ENCODE assay signal across 22 cellular contexts in genomic region chr10:28913850-28914249, GRCh38.
DNase-seq lines count a peak whose midpoint lies in the region; ATAC-seq, FAIRE-seq and TF ChIP-seq lines count a peak whose summit lies in the region.
"Had no signal": no experiment of that assay in that cellular context is flagged by ENCODE, and none has a peak within 500 bp of the region (broad histone marks: within the 10 kb centered on the region; RNA-seq: fewer than 3 reads in every experiment).

No MANE protein-coding gene starts in this region.

- no peaks in the 10 kb centered on the region for H3K27me3 ChIP-seq in PC-3 (ENCODE audit: low read length)
- H3K27me3 ChIP-seq in smooth muscle cell (ENCODE audit: low read depth), result no peaks in the 10 kb centered on the region
- H3K27me3 ChIP-seq: cardiac muscle cell, heart right ventricle, ovary, thyroid gland had no signal

- H3F3A ChIP-seq in PC-3 (ENCODE audit: low read length, unreplicated experiment), result no peaks in the 10 kb centered on the region
- peaks cover 10% of the 10 kb centered on the region for H3F3A ChIP-seq in smooth muscle cell (ENCODE audit: low read depth)

- 65% methylated on average over 5 of the region's 5 CpGs for WGBS in smooth muscle cell (ENCODE audit: low lambda C conversion rate)

- H3K9ac ChIP-seq in PC-3 (ENCODE audit: low read length) (no peak overlapping the region), smooth muscle cell (ENCODE audit: low read depth) (no peak overlapping the region)

- H4K20me1 ChIP-seq in PC-3 (ENCODE audit: low read length) (no peaks in the 10 kb centered on the region), smooth muscle cell (ENCODE audit: low read depth) (no peaks in the 10 kb centered on the region)

- H3K9me3 Mint-ChIP-seq in WTC11, result no peaks in the 10 kb centered on the region
- H3K9me3 Mint-ChIP-seq: activated CD4-positive, alpha-beta T cell treated with anti-CD3 and anti-CD28 coated beads, Interleukin-2, amount 10 ng/mL, durations not matched to agents 7 days and 5 days; dendritic cell treated with granulocyte-macrophage colony-stimulating factor and Interleukin-4, amounts not matched to agents 40 ng/mL and 50 ng/mL, for 4 days had no signal

- H3K9me3 ChIP-seq in PC-3 (ENCODE audit: low read length), result no peaks in the 10 kb centered on the region
- no peaks in the 10 kb centered on the region for H3K9me3 ChIP-seq in smooth muscle cell (replicated peaks; ENCODE audit: low read depth)
- H3K9me3 ChIP-seq in T-helper 17 cell (ENCODE audit: control insufficient read depth, low read length, poor library complexity, severe bottlenecking), result no peaks in the 10 kb centered on the region
- H3K9me3 ChIP-seq: heart right ventricle, ovary, thyroid gland had no signal

- CTCF ChIA-PET in PC-3 (lab: Charles Lee), result no interaction called here
- CTCF ChIA-PET in WTC11 (lab: Charles Lee), result no interaction called here

- H3K27ac ChIP-seq in PC-3 (ENCODE audit: low read length), result no peak overlapping the region
- peak overlapping the region; percentile 49 for H3K27ac ChIP-seq in smooth muscle cell (ENCODE audit: low read depth)
- H3K27ac ChIP-seq: cardiac muscle cell, heart right ventricle, ovary, thyroid gland had no signal

- no peak for ATAC-seq in PC-3
- ATAC-seq in T-helper 17 cell, result no peak
- no peak for ATAC-seq in WTC11
- ATAC-seq: heart right ventricle had no signal

- TF ChIP-seq CTCF in PC-3 (conservative IDR thresholded peaks at IDR 0.05; ENCODE audit: low read depth, low read length) (no peak), smooth muscle cell (IDR thresholded peaks at IDR 0.05; ENCODE audit: borderline replicate concordance, insufficient read depth, poor library complexity, severe bottlenecking) (no peak), WTC11 (IDR thresholded peaks at IDR 0.05) (no peak)

- intact Hi-C loops in PC-3 (cut with micrococcal nuclease), result no loop called here

- no TSS peak for BruUV-seq in PC-3 (replicated peaks; lab: Mats Ljungman, UMichigan)

- H3K4me3 Mint-ChIP-seq in T-helper 17 cell (no peak overlapping the region), WTC11 (no peak overlapping the region)
- H3K4me3 Mint-ChIP-seq: activated CD4-positive, alpha-beta T cell treated with anti-CD3 and anti-CD28 coated beads, Interleukin-2, amount 10 ng/mL, durations not matched to agents 7 days and 5 days; dendritic cell treated with granulocyte-macrophage colony-stimulating factor and Interleukin-4, amounts not matched to agents 40 ng/mL and 50 ng/mL, for 4 days; naive B cell had no signal

- H3K36me3 ChIP-seq in PC-3 (ENCODE audit: low read depth, low read length) (no peaks in the 10 kb centered on the region), smooth muscle cell (ENCODE audit: low read depth) (no peaks in the 10 kb centered on the region)
- H3K36me3 ChIP-seq: cardiac muscle cell, heart right ventricle, ovary, thyroid gland had no signal

- H3K4me1 Mint-ChIP-seq in T-helper 17 cell (no peaks in the 10 kb centered on the region), WTC11 (no peaks in the 10 kb centered on the region)
- H3K4me1 Mint-ChIP-seq: activated CD4-positive, alpha-beta T cell treated with anti-CD3 and anti-CD28 coated beads, Interleukin-2, amount 10 ng/mL, durations not matched to agents 7 days and 5 days; naive B cell had no signal

- H3K27ac Mint-ChIP-seq in T-helper 17 cell (no peak overlapping the region), WTC11 (no peak overlapping the region)
- H3K27ac Mint-ChIP-seq: activated CD4-positive, alpha-beta T cell treated with anti-CD3 and anti-CD28 coated beads, Interleukin-2, amount 10 ng/mL, durations not matched to agents 7 days and 5 days; dendritic cell treated with granulocyte-macrophage colony-stimulating factor and Interleukin-4, amounts not matched to agents 40 ng/mL and 50 ng/mL, for 4 days; naive B cell had no signal

- POLR2A ChIA-PET in PC-3 (lab: Charles Lee; ENCODE audit: unreplicated experiment) (no interaction called here), WTC11 (lab: Charles Lee) (no interaction called here)

- H3K9me2 ChIP-seq in PC-3 (replicated peaks; ENCODE audit: low read length), result no peaks in the 10 kb centered on the region

- FAIRE-seq in HTR-8/SVneo (lab: Jason Lieb, UNC), result no peak

- H3K36me3 Mint-ChIP-seq in T-helper 17 cell (ENCODE audit: low read depth) (no peaks in the 10 kb centered on the region), WTC11 (no peaks in the 10 kb centered on the region)
- H3K36me3 Mint-ChIP-seq: naive B cell had no signal

- H2AFZ ChIP-seq in PC-3 (ENCODE audit: low read length) (no peak overlapping the region), smooth muscle cell (ENCODE audit: low read depth) (no peak overlapping the region)

- H3K4me2 ChIP-seq in PC-3 (ENCODE audit: low read length) (no peak overlapping the region; the same call in 1 of the 2 replicates), smooth muscle cell (no peak overlapping the region)

- H3K4me1 ChIP-seq in PC-3 (ENCODE audit: insufficient read depth, low read length), result peaks cover 8% of the 10 kb centered on the region; the same call in 1 of the 2 replicates
- no peaks in the 10 kb centered on the region for H3K4me1 ChIP-seq in smooth muscle cell (ENCODE audit: low read depth)
- H3K4me1 ChIP-seq: thyroid gland had no signal

- no peak overlapping the region for H3K4me3 ChIP-seq in PC-3 (ENCODE audit: low read length)
- no peak overlapping the region for H3K4me3 ChIP-seq in smooth muscle cell
- H3K4me3 ChIP-seq: cardiac muscle cell, heart right ventricle, ovary, thyroid gland had no signal

- H3K27me3 Mint-ChIP-seq in T-helper 17 cell, result no peaks in the 10 kb centered on the region
- H3K27me3 Mint-ChIP-seq in WTC11 (ENCODE audit: low read depth), result no peaks in the 10 kb centered on the region
- H3K27me3 Mint-ChIP-seq: activated CD4-positive, alpha-beta T cell treated with anti-CD3 and anti-CD28 coated beads, Interleukin-2, amount 10 ng/mL, durations not matched to agents 7 days and 5 days; naive B cell had no signal

- DNase-seq in HT-29 (ENCODE audit: low spot score) (peak; percentile 6), PC-3 (peak; percentile 31), kidney glomerular epithelial cell (lab: John Stamatoyannopoulos, UW) (peak; percentile 95), smooth muscle cell (lab: John Stamatoyannopoulos, UW; ENCODE audit: unreplicated experiment) (no peak), T-helper 17 cell (no peak), HTR-8/SVneo (ENCODE audit: insufficient read length, low spot score) (no peak), WTC11 (ENCODE audit: low spot score) (no peak)
- DNase-seq: activated CD4-positive, alpha-beta T cell treated with anti-CD3 and anti-CD28 coated beads, Interleukin-2, amount 10 ng/mL, durations not matched to agents 7 days and 5 days; activated effector memory CD4-positive, alpha-beta T cell treated with Interleukin-2 at 50 U/mL for 16 hours; AML-193; GOT3; heart right ventricle; Kasumi-1; naive B cell; NCI-H1092 treated with DMSO at 0.1 percent for 48 hours; NCI-H524; ovary; SIG-M5; stimulated activated naive CD4-positive, alpha-beta T cell; thyroid gland had no signal

- H3K79me2 ChIP-seq in PC-3 (ENCODE audit: low read length), result no peaks in the 10 kb centered on the region
- H3K79me2 ChIP-seq in smooth muscle cell (ENCODE audit: low read depth), result no peaks in the 10 kb centered on the region

TF ChIP-seq in WTC11, 78 proteins besides CTCF, POLR2A, EP300 and RAD21 (continues in another document):
- TF ChIP-seq OVOL2 (CRISPR knock-in tag; IDR thresholded peaks at IDR 0.05; ENCODE audit: borderline replicate concordance) (no peak), PREB (CRISPR knock-in tag; IDR thresholded peaks at IDR 0.05; ENCODE audit: borderline replicate concordance) (no peak), SOX15 (CRISPR knock-in tag; IDR thresholded peaks at IDR 0.05) (no peak), ZNF138 (CRISPR knock-in tag; conservative IDR thresholded peaks at IDR 0.05) (no peak), AR (CRISPR knock-in tag; IDR thresholded peaks at IDR 0.05) (no peak), TCF7 (CRISPR knock-in tag; IDR thresholded peaks at IDR 0.05; ENCODE audit: low read depth) (no peak), ZSCAN18 (CRISPR knock-in tag; IDR thresholded peaks at IDR 0.05) (no peak)

Comparison
In these comparisons a context has a peak if more than half of its experiments do, and no peak if none do; other contexts are left out.
1. DNase-seq: peak in HT-29 (single experiment), PC-3 (single experiment) and kidney glomerular epithelial cell (single experiment); none in smooth muscle cell (single experiment), T-helper 17 cell (0 of 3), HTR-8/SVneo (single experiment) and WTC11 (single experiment).